In genomic region chr3:107796786-107797185, GRCh38 we compare ENCODE assay signal across 12 cellular contexts.
A peak's percentile ranks its signal among the peaks of the same experiment; 100 is the strongest.
DNase-seq lines count a peak whose midpoint lies in the region; ATAC-seq, FAIRE-seq and TF ChIP-seq lines count a peak whose summit lies in the region.
"Had no signal": no experiment of that assay in that cellular context is flagged by ENCODE, and none has a peak within 500 bp of the region (broad histone marks: within the 10 kb centered on the region; RNA-seq: fewer than 3 reads in every experiment).

No MANE protein-coding gene starts in this region.

- no peak overlapping the region for H2AFZ ChIP-seq in DND-41 (ENCODE audit: low read depth, low read length)
- no peak overlapping the region for H2AFZ ChIP-seq in K562 (ENCODE audit: low read depth, low read length)

- POLR2A ChIA-PET in K562 (lab: Yijun Ruan, JAX): interaction anchor here (1.0 kb wide), 1 partner anchor 13 kb away, joined by 3 read pairs; no protein-coding TSS in a partner anchor

- no TSS peak for BruUV-seq in K562 (replicated peaks; lab: Mats Ljungman, UMichigan)

- H3K79me2 ChIP-seq in DND-41 (ENCODE audit: insufficient read depth, low read length) (no peaks in the 10 kb centered on the region), K562 (ENCODE audit: control insufficient read depth, insufficient read depth, low read length) (no peaks in the 10 kb centered on the region)

- no peaks in the 10 kb centered on the region for H3K27me3 Mint-ChIP-seq in stimulated activated memory B cell treated with anti-CD40 and anti-IgM and Interleukin-4, amounts not matched to agents 10 μg/mL and 1 μg/mL and 100 μg/mL, for 72 hours

- peak; percentile 93 for ATAC-seq in DND-41 (ENCODE audit: insufficient read depth, low read depth)
- ATAC-seq in K562: no peak
- peak; percentile 56 to 65 for ATAC-seq in lower lobe of right lung
- no peak for ATAC-seq in stimulated activated memory B cell treated with anti-CD40 and anti-IgM and Interleukin-4, amounts not matched to agents 10 μg/mL and 1 μg/mL and 100 μg/mL, for 72 hours
- no peak for ATAC-seq in GM21717 (IDR thresholded peaks at IDR 0.05; ENCODE audit: unreplicated experiment)
- ATAC-seq in esophagus mucosa: no peak
- ATAC-seq: left ventricle myocardium superior, Panc1 had no signal

- H3K9me1 ChIP-seq in K562 (ENCODE audit: control insufficient read depth, insufficient read depth, low read length): no peaks in the 10 kb centered on the region

- H3K9me3 ChIP-seq in DND-41 (ENCODE audit: insufficient read depth, low read length, severe bottlenecking) (no peaks in the 10 kb centered on the region), K562 (replicated peaks; ENCODE audit: control insufficient read depth, insufficient read depth, low read depth, low read length) (no peaks in the 10 kb centered on the region), lower lobe of right lung (no peaks in the 10 kb centered on the region)
- H3K9me3 ChIP-seq: spleen had no signal

- H3K36me3 ChIP-seq in DND-41 (ENCODE audit: insufficient read depth, low read length) (peaks cover 60% of the 10 kb centered on the region), K562 (ENCODE audit: control insufficient read depth, insufficient read depth, low read length) (peaks cover 10% of the 10 kb centered on the region; the same call in 2 of the 3 replicates), lower lobe of right lung (peaks cover 40% of the 10 kb centered on the region)

- no peak for TF ChIP-seq RAD21 in K562 (CRISPR knock-in tag; conservative IDR thresholded peaks at IDR 0.05 in 1 of 2, IDR thresholded peaks at IDR 0.05 in 1 of 2)

- no peak for FAIRE-seq in K562 (lab: Jason Lieb, UNC)

- no peak overlapping the region for H3K27ac Mint-ChIP-seq in stimulated activated memory B cell treated with anti-CD40 and anti-IgM and Interleukin-4, amounts not matched to agents 10 μg/mL and 1 μg/mL and 100 μg/mL, for 72 hours

- H3K27ac ChIP-seq in DND-41 (ENCODE audit: low read length) (no peak overlapping the region), K562 (ENCODE audit: extremely low read depth, low read depth, low read length) (no peak overlapping the region), lower lobe of right lung (no peak overlapping the region)

- H3K9me3 Mint-ChIP-seq in stimulated activated memory B cell treated with anti-CD40 and anti-IgM and Interleukin-4, amounts not matched to agents 10 μg/mL and 1 μg/mL and 100 μg/mL, for 72 hours: no peaks in the 10 kb centered on the region

- CTCF ChIA-PET in K562 (lab: Yijun Ruan, JAX; ENCODE audit: low intra/inter-chr PET ratio): no interaction called here

- H3K4me3 Mint-ChIP-seq in stimulated activated memory B cell treated with anti-CD40 and anti-IgM and Interleukin-4, amounts not matched to agents 10 μg/mL and 1 μg/mL and 100 μg/mL, for 72 hours: no peak overlapping the region

- TF ChIP-seq CTCF in DND-41 (IDR thresholded peaks at IDR 0.05; ENCODE audit: borderline replicate concordance, extremely low read depth, low read length, poor library complexity, severe bottlenecking) (no peak), K562 (IDR thresholded peaks at IDR 0.05 in 2 of 3, conservative IDR thresholded peaks at IDR 0.05 in 1 of 3; ENCODE audit: insufficient read depth in 2 of 3, low read depth in 1 of 3, low read length in 3 of 3) (no peak), lower lobe of right lung (IDR thresholded peaks at IDR 0.05) (no peak)

- H3K9ac ChIP-seq in DND-41 (ENCODE audit: low read depth, low read length): no peak overlapping the region
- H3K9ac ChIP-seq in K562 (ENCODE audit: insufficient read depth in 1 of 2, low read depth in 2 of 2, low read length in 2 of 2): no peak overlapping the region

- H3K4me3 ChIP-seq in DND-41 (ENCODE audit: low read depth in 1 of 2, low read length in 2 of 2): no peak overlapping the region
- no peak overlapping the region for H3K4me3 ChIP-seq in K562
- H3K4me3 ChIP-seq in lower lobe of right lung: no peak overlapping the region
- H3K4me3 ChIP-seq: spleen had no signal

- in situ Hi-C loops in K562 (cut with MboI): no loop called here

- H3K4me1 ChIP-seq in DND-41 (ENCODE audit: insufficient read depth, low read length) (peaks cover 14% of the 10 kb centered on the region), K562 (replicated peaks in 1 of 2; ENCODE audit: control insufficient read depth in 2 of 2, insufficient read depth in 2 of 2, low read length in 2 of 2) (no peaks in the 10 kb centered on the region), lower lobe of right lung (peaks cover 11% of the 10 kb centered on the region)

- no peak overlapping the region for H3K4me2 ChIP-seq in DND-41 (ENCODE audit: insufficient read depth, low read length)
- no peak overlapping the region for H3K4me2 ChIP-seq in K562 (ENCODE audit: insufficient read depth, low read length)

- H4K20me1 ChIP-seq in DND-41 (ENCODE audit: insufficient read depth, low read length): no peaks in the 10 kb centered on the region
- H4K20me1 ChIP-seq in K562 (replicated peaks; ENCODE audit: control insufficient read depth, insufficient read depth, low read length): no peaks in the 10 kb centered on the region

- TF ChIP-seq POLR2A in K562 (conservative IDR thresholded peaks at IDR 0.05): no peak

- H3K4me1 Mint-ChIP-seq in stimulated activated memory B cell treated with anti-CD40 and anti-IgM and Interleukin-4, amounts not matched to agents 10 μg/mL and 1 μg/mL and 100 μg/mL, for 72 hours: peaks cover 6% of the 10 kb centered on the region

- peak; percentile 16 for DNase-seq in DND-41
- peak; percentile 29 for DNase-seq in NCI-H1105 (lab: John Stamatoyannopoulos, UW)
- DNase-seq in K562 (ENCODE audit: extremely low read depth in 1 of 4, low spot score in 3 of 4): peak in 1 of 4 experiments; percentile 1
- DNase-seq in lower lobe of right lung: no peak
- DNase-seq in DMS153 treated with DMSO at 0.1 percent for 48 hours (lab: John Stamatoyannopoulos, UW; ENCODE audit: unreplicated experiment): no peak
- DNase-seq: left ventricle myocardium superior, spleen, substantia nigra had no signal

- no peak for TF ChIP-seq EP300 in K562 (IDR thresholded peaks at IDR 0.05; ENCODE audit: low read length)

- intact Hi-C loops in K562 (cut with micrococcal nuclease) (no loop called here), lower lobe of right lung (cut with DNase I) (no loop called here)

- peaks cover 57% of the 10 kb centered on the region for H3K36me3 Mint-ChIP-seq in stimulated activated memory B cell treated with anti-CD40 and anti-IgM and Interleukin-4, amounts not matched to agents 10 μg/mL and 1 μg/mL and 100 μg/mL, for 72 hours

- H3K27me3 ChIP-seq in DND-41 (ENCODE audit: insufficient read depth, low read length, poor library complexity) (no peaks in the 10 kb centered on the region), K562 (ENCODE audit: control insufficient read depth in 2 of 2, insufficient read depth in 2 of 2, low read length in 2 of 2) (no peaks in the 10 kb centered on the region), lower lobe of right lung (ENCODE audit: low read depth) (no peaks in the 10 kb centered on the region)
- H3K27me3 ChIP-seq: spleen had no signal

TF ChIP-seq in K562, 482 proteins besides CTCF, POLR2A, EP300 and RAD21:
- TF ChIP-seq ARNT (IDR thresholded peaks at IDR 0.05) (no peak), CEBPG (CRISPR knock-in tag; IDR thresholded peaks at IDR 0.05) (no peak), CEBPG (tag; conservative IDR thresholded peaks at IDR 0.05 in 1 of 2, IDR thresholded peaks at IDR 0.05 in 1 of 2) (peak; percentile 43 to 71; a peak in 3 of 4 replicates), TEAD4 (IDR thresholded peaks at IDR 0.05; ENCODE audit: low read length) (peak; percentile 55; the same call in 1 of the 2 replicates), TEAD4 (CRISPR knock-in tag; IDR thresholded peaks at IDR 0.05; ENCODE audit: borderline replicate concordance) (no peak), CEBPB (tag; IDR thresholded peaks at IDR 0.05) (peak; percentile 82), RHOXF2B (CRISPR knock-in tag; conservative IDR thresholded peaks at IDR 0.05) (no peak)

Comparison
In these comparisons a context has a peak if more than half of its experiments do, and no peak if none do; other contexts are left out.
1. ATAC-seq: peak in DND-41 (single experiment) and lower lobe of right lung (2 of 2); none in K562 (single experiment), stimulated activated memory B cell treated with anti-CD40 and anti-IgM and Interleukin-4, amounts not matched to agents 10 μg/mL and 1 μg/mL and 100 μg/mL, for 72 hours (single experiment), GM21717 (single experiment) and esophagus mucosa (single experiment).
2. DNase-seq: peak in DND-41 (single experiment) and NCI-H1105 (single experiment); none in lower lobe of right lung (single experiment) and DMS153 treated with DMSO at 0.1 percent for 48 hours (single experiment).